ENCODE assay signal across 18 cellular contexts in genomic region chr17:59400858-59401257, GRCh38.
DNase-seq lines count a peak whose midpoint lies in the region; ATAC-seq and TF ChIP-seq lines count a peak whose summit lies in the region.
"Had no signal": no experiment of that assay in that cellular context is flagged by ENCODE, and none has a peak within 500 bp of the region (broad histone marks: within the 10 kb centered on the region; RNA-seq: fewer than 3 reads in every experiment).

No MANE protein-coding gene starts in this region.

- peaks cover 72% of the 10 kb centered on the region for H3K4me1 ChIP-seq in left ventricle myocardium inferior
- peaks cover 0 to 11% (median 0%) of the 10 kb centered on the region in 3 donors for H3K4me1 ChIP-seq in esophagus squamous epithelium
- H3K4me1 ChIP-seq in vagina = peaks cover 11% of the 10 kb centered on the region

- intact Hi-C loops in left ventricle myocardium inferior (cut with micrococcal nuclease) (no loop called here), left ventricle myocardium superior (cut with micrococcal nuclease) (no loop called here), esophagus squamous epithelium (cut with DNase I) (no loop called here), vagina (cut with DNase I) (no loop called here)

- H3K27ac Mint-ChIP-seq in nephron = peak overlapping the region; percentile 49 to 78 (median 66)
- H3K27ac Mint-ChIP-seq: activated CD8-positive, alpha-beta T cell treated with anti-CD3 and anti-CD28 coated beads, Interleukin-2, amount 10 ng/mL, durations not matched to agents 7 days and 5 days; activated T-helper 2 cell treated with anti-CD3 and anti-CD28 coated beads, Interferon-gamma antibody, Interleukin-2, Interleukin-4, amounts not matched to agents 10 μg/mL and 5 μg/mL and 100 μg/mL, durations not matched to agents 14 hours and 24 hours and 36 hours had no signal

- 78 to 82% methylated on average over 5 of the region's 5 CpGs for WGBS in esophagus squamous epithelium, 2 donors

- DNase-seq in left ventricle myocardium inferior = no peak
- DNase-seq in left ventricle myocardium superior = no peak
- DNase-seq in esophagus squamous epithelium (lab: John Stamatoyannopoulos, UW) = no peak
- DNase-seq in vagina (ENCODE audit: extremely low spot score in 2 of 2) = no peak
- DNase-seq in NCI-H1092 (lab: John Stamatoyannopoulos, UW) = no peak
- no peak for DNase-seq in activated naive CD4-positive, alpha-beta T cell treated with anti-CD3 and anti-CD28 coated beads, Interleukin-2, amount 50 U/mL, for 16 hours
- DNase-seq: activated CD8-positive, alpha-beta T cell treated with anti-CD3 and anti-CD28 coated beads, Interleukin-2, amount 10 ng/mL, durations not matched to agents 7 days and 5 days; aorta; Calu3; foreskin melanocyte; Kasumi-1; NCI-H1436 treated with DMSO at 0.1 percent for 48 hours; NCI-H345; posterior cingulate gyrus; stimulated activated CD4-positive, alpha-beta T cell treated with anti-CD3 and anti-CD28 coated beads, Interleukin-15, amount 100 ng/mL, for 24 hours had no signal

- H3K27ac ChIP-seq in left ventricle myocardium inferior (replicated peaks) (peak overlapping the region; percentile 74), esophagus squamous epithelium (peak overlapping the region in 3 of 4 donors; percentile 15 to 51 (median 25)), vagina (peak overlapping the region; percentile 15)

- ATAC-seq in left ventricle myocardium superior (no peak), GM18502 (IDR thresholded peaks at IDR 0.05; ENCODE audit: poor library complexity, unreplicated experiment) (no peak)
- ATAC-seq: activated CD8-positive, alpha-beta T cell treated with anti-CD3 and anti-CD28 coated beads, Interleukin-2, amount 10 ng/mL, durations not matched to agents 7 days and 5 days had no signal

- H3K27me3 Mint-ChIP-seq in nephron (ENCODE audit: low read depth) = no peaks in the 10 kb centered on the region

- H3K9me3 ChIP-seq in left ventricle myocardium inferior (replicated peaks) = no peaks in the 10 kb centered on the region
- no peaks in the 10 kb centered on the region for H3K9me3 ChIP-seq in esophagus squamous epithelium
- H3K9me3 ChIP-seq in vagina = no peaks in the 10 kb centered on the region

- TF ChIP-seq CTCF in left ventricle myocardium inferior (IDR thresholded peaks at IDR 0.05; ENCODE audit: borderline replicate concordance) = no peak
- TF ChIP-seq CTCF in esophagus squamous epithelium (IDR thresholded peaks at IDR 0.05) = no peak
- TF ChIP-seq CTCF in nephron (IDR thresholded peaks at IDR 0.05; ENCODE audit: unreplicated experiment in 3 of 3) = no peak
- no peak for TF ChIP-seq CTCF in vagina (IDR thresholded peaks at IDR 0.05)

- H3K27me3 ChIP-seq in left ventricle myocardium inferior (ENCODE audit: low read depth) (no peaks in the 10 kb centered on the region), esophagus squamous epithelium (no peaks in the 10 kb centered on the region), vagina (no peaks in the 10 kb centered on the region)

- no peak for TF ChIP-seq POLR2A in esophagus squamous epithelium (IDR thresholded peaks at IDR 0.05)
- TF ChIP-seq POLR2A in vagina (IDR thresholded peaks at IDR 0.05) = no peak

- no peak overlapping the region for H3K4me3 ChIP-seq in left ventricle myocardium inferior
- H3K4me3 ChIP-seq in esophagus squamous epithelium = peak overlapping the region in 1 of 4 donors; percentile 13
- peak overlapping the region in 1 of 2 donors; percentile 8 for H3K4me3 ChIP-seq in vagina

- no peak overlapping the region for H3K4me3 Mint-ChIP-seq in nephron
- H3K4me3 Mint-ChIP-seq: activated CD8-positive, alpha-beta T cell treated with anti-CD3 and anti-CD28 coated beads, Interleukin-2, amount 10 ng/mL, durations not matched to agents 7 days and 5 days had no signal

- peaks cover 23% of the 10 kb centered on the region for H3K4me1 Mint-ChIP-seq in nephron

- H3K36me3 ChIP-seq in left ventricle myocardium inferior (peaks cover 54% of the 10 kb centered on the region), esophagus squamous epithelium (peaks cover 0 to 80% (median 4%) of the 10 kb centered on the region in 3 donors), vagina (peaks cover 0 to 21% of the 10 kb centered on the region in 2 donors)

- no peaks in the 10 kb centered on the region for H3K9me3 Mint-ChIP-seq in nephron
- H3K9me3 Mint-ChIP-seq: activated T-helper 2 cell treated with anti-CD3 and anti-CD28 coated beads, Interferon-gamma antibody, Interleukin-2, Interleukin-4, amounts not matched to agents 10 μg/mL and 5 μg/mL and 100 μg/mL, durations not matched to agents 14 hours and 24 hours and 36 hours had no signal

- H3K36me3 Mint-ChIP-seq in nephron (ENCODE audit: low read depth) = peaks cover 54% of the 10 kb centered on the region

Comparison
In these comparisons a context has a peak if more than half of its experiments do, and no peak if none do; other contexts are left out.
1. H3K27ac ChIP-seq: peak in every context shown above with its lines; median percentile 74 in left ventricle myocardium inferior; 25 in esophagus squamous epithelium; 15 in vagina.